ENCODE assay signal across 28 cellular contexts in genomic region chr3:14820156-14820555, GRCh38. TPM values are rescaled to one million over a fixed set of nuclear protein-coding genes. Genes with fewer than 3 reads are reported as not detected.
"Had no signal": no experiment of that assay in that cellular context is flagged by ENCODE, and none has a peak within 500 bp of the region (broad histone marks: within the 10 kb centered on the region; RNA-seq: fewer than 3 reads in every experiment).

No MANE protein-coding gene starts in this region.

- H3K36me3 Mint-ChIP-seq: memory B cell had no signal

- H3K36me3 ChIP-seq: colonic mucosa, gastrocnemius medialis had no signal

- H3K4me1 ChIP-seq: colonic mucosa had no signal

- H3K4me3 ChIP-seq: colonic mucosa, esophagus squamous epithelium, gastrocnemius medialis, heart right ventricle, left lung, lung had no signal

- H3K4me1 Mint-ChIP-seq: memory B cell had no signal

- H3K27ac Mint-ChIP-seq: dendritic cell treated with granulocyte-macrophage colony-stimulating factor and Interleukin-4, amounts not matched to agents 40 ng/mL and 50 ng/mL, for 4 days; effector memory CD8-positive, alpha-beta T cell; endodermal cell; memory B cell had no signal

- H3K9me3 ChIP-seq: colonic mucosa, esophagus squamous epithelium, gastrocnemius medialis, heart right ventricle, left lung had no signal

- DNase-seq: colonic mucosa; cortex of kidney; effector CD8-positive, alpha-beta T cell; effector memory CD8-positive, alpha-beta T cell; endodermal cell; erythroblast; esophagus squamous epithelium; foreskin fibroblast; foreskin melanocyte; gastrocnemius medialis; glutamatergic neuron; head of caudate nucleus; heart right ventricle; hippocampal formation; kidney glomerular epithelial cell; left lung; left ventricle myocardium superior; mammary epithelial cell; mesendoderm; midbrain had no signal

- H3K27ac ChIP-seq: colonic mucosa, epithelial cell of prostate, esophagus squamous epithelium, gastrocnemius medialis, left lung had no signal

- ATAC-seq: effector memory CD8-positive, alpha-beta T cell; esophagus mucosa; gastrocnemius medialis; left lung; left ventricle myocardium superior had no signal

- H3K4me3 Mint-ChIP-seq: dendritic cell treated with granulocyte-macrophage colony-stimulating factor and Interleukin-4, amounts not matched to agents 40 ng/mL and 50 ng/mL, for 4 days; effector memory CD8-positive, alpha-beta T cell; endodermal cell; memory B cell had no signal

- H3K9me3 Mint-ChIP-seq: dendritic cell treated with granulocyte-macrophage colony-stimulating factor and Interleukin-4, amounts not matched to agents 40 ng/mL and 50 ng/mL, for 4 days; effector memory CD8-positive, alpha-beta T cell; endodermal cell; memory B cell had no signal

- FAIRE-seq: endometrium, islet of Langerhans, keratinocyte had no signal

- H3K27me3 ChIP-seq: colonic mucosa, gastrocnemius medialis, left lung had no signal

RNA-seq across cellular contexts. Expression of gene FGD5, which starts 1.4 kb away (rescaled TPM):
- total RNA-seq: mammary epithelial cell had no signal
- polyA plus RNA-seq: keratinocyte, mammary epithelial cell had no signal
